ENCODE assay signal across 8 cellular contexts in the genomic region with DNA sequence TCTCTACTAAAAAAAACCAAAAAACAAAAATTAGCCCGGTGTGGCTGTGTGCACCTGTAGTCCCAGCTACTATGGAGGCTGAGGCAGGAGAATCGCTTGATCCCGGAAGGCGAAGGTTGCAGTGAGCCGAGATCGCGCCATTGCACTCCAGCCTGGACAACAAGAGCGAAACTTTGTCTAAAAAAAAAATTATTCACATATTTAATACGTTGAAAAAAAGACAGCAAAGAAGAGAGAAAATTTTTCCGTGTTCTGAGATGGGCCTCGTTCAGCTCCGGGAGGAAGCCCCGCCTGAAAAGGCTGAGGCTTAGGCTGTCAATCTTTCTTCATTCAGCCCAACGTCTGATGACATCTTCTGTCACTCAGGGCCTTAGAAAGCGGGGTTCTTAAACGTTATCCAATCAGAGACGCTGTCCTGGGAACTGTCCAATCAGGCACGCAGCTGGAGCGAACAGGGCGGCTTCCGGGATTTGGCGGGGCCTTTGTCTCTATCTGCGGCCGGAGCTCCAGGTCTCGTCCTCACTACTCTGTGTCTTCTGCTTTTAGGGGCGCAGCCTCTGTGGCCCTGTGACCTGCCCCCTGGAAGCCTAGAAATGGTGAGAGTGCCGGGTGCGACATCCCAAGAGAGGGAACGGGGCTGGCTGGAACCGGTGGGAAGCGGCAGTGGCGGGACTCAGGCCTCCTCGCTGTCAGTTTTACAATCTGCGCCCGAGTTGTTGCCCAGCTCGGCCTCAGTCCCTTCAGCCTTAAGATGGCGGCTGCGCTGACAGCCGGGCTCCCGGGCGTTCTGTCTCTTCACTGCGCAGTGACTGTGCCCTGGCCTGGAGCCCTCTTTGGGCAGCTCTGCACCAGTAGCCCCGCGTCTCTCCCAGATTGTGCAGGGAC. TPM values are rescaled to one million over a fixed set of nuclear protein-coding genes. Genes with fewer than 3 reads are reported as not detected.
DNase-seq lines count a peak whose midpoint lies in the region; ATAC-seq and TF ChIP-seq lines count a peak whose summit lies in the region.

ZNF726 (plus strand) TSS at position 485 of the 885 bp plus-strand sequence; CDS start at position 594, 109 bp downstream.

- ATAC-seq in GM21737 (IDR thresholded peaks at IDR 0.05; ENCODE audit: unreplicated experiment): peak; percentile 91
- ATAC-seq in left cardiac atrium: peak; percentile 98 to 100

- H3K27me3 ChIP-seq in adrenal gland (no peaks in the 10 kb centered on the region), vagina (no peaks in the 10 kb centered on the region)

- H3K4me1 ChIP-seq in adrenal gland (replicated peaks in 1 of 2): no peaks in the 10 kb centered on the region
- H3K4me1 ChIP-seq in vagina: no peaks in the 10 kb centered on the region

- TF ChIP-seq POLR2A in adrenal gland (IDR thresholded peaks at IDR 0.05) (peak in 1 of 2 donors; percentile 45), vagina (IDR thresholded peaks at IDR 0.05) (no peak)

- H3K36me3 ChIP-seq in adrenal gland (replicated peaks in 1 of 2) (no peaks in the 10 kb centered on the region), vagina (no peaks in the 10 kb centered on the region)

- peak within 1 kb of the TSS in 1 of 5 donors; percentile 60 for H3K27ac ChIP-seq in adrenal gland
- H3K27ac ChIP-seq in vagina: peak within 1 kb of the TSS; percentile 50

- 13 to 30% (median 20%) methylated on average over 21 to 44 of the region's 44 CpGs for WGBS in adrenal gland, 4 donors

- no peaks in the 10 kb centered on the region for H3K9me3 ChIP-seq in adrenal gland (replicated peaks in 1 of 3)
- H3K9me3 ChIP-seq in vagina: no peaks in the 10 kb centered on the region

- H3K4me3 ChIP-seq in adrenal gland (peak within 1 kb of the TSS in 2 of 4 donors; percentile 53 to 58), vagina (peak within 1 kb of the TSS; percentile 59 to 60)

- DNase-seq in EH (ENCODE audit: low read depth) (peak; percentile 96), LHCN-M2 (ENCODE audit: low read depth) (peak; percentile 92), T follicular helper cell (ENCODE audit: low read depth) (peak; percentile 83), adrenal gland (peak; percentile 77 to 94 (median 80)), left cardiac atrium (peak; percentile 86), putamen (ENCODE audit: low spot score) (peak; percentile 93), vagina (ENCODE audit: extremely low spot score in 2 of 2) (peak in 1 of 2 donors; percentile 88)

- intact Hi-C loops in adrenal gland (cut with DNase I) (no loop called here), left cardiac atrium (cut with DNase I) (no loop called here), vagina (cut with DNase I) (no loop called here)

- no peak for TF ChIP-seq CTCF in adrenal gland (IDR thresholded peaks at IDR 0.05)
- no peak for TF ChIP-seq CTCF in vagina (IDR thresholded peaks at IDR 0.05)

RNA-seq across cellular contexts. Expression of gene ZNF726, which starts in this region (rescaled TPM):
- total RNA-seq in LHCN-M2 (2014; rRNA removed): 5.0 and 6.0 TPM in 2 replicates
- 1.6 TPM for polyA plus RNA-seq in LHCN-M2 (2012)
- total RNA-seq in adrenal gland: 1 to 10 TPM in 1 of 8 donors, under 1 TPM in 6, not detected in 1; 0.36 to 1.2 (median 0.75) TPM
- polyA plus RNA-seq in adrenal gland: 1 to 10 TPM in 2 of 3 donors, under 1 TPM in 1; 0.57 to 1.7 (median 1.3) TPM
- total RNA-seq in left cardiac atrium: under 1 TPM; 0.53 to 0.60 TPM
- total RNA-seq in vagina: 2.5 TPM

Comparison
In these comparisons a context has a peak if more than half of its experiments do, and no peak if none do; other contexts are left out.
1. Peak in DNase-seq and ATAC-seq in left cardiac atrium; RNA of the gene not detected or under 1 TPM.